ENCODE assay signal across 2 cellular contexts in genomic region chr3:187017511-187018230, GRCh38.
TF ChIP-seq lines count a peak whose summit lies in the region.

No MANE protein-coding gene starts in this region.

TF ChIP-seq in GM23338, 12 proteins besides CTCF, POLR2A, EP300 and RAD21:
- TF ChIP-seq STAT1 (IDR thresholded peaks at IDR 0.05; ENCODE audit: unreplicated experiment) (no peak), ZNF114 (CRISPR knock-in tag; IDR thresholded peaks at IDR 0.05) (no peak), EZH2phosphoT487 (IDR thresholded peaks at IDR 0.05; ENCODE audit: unreplicated experiment) (no peak), POLR2AphosphoS5 (IDR thresholded peaks at IDR 0.05; ENCODE audit: low read depth) (no peak), EZH2 (IDR thresholded peaks at IDR 0.05; ENCODE audit: low read depth, unreplicated experiment) (no peak), CREB1 (CRISPR knock-in tag; IDR thresholded peaks at IDR 0.05; ENCODE audit: low read depth) (no peak), JUNB (IDR thresholded peaks at IDR 0.05; ENCODE audit: unreplicated experiment) (no peak), REST (IDR thresholded peaks at IDR 0.05; ENCODE audit: unreplicated experiment) (no peak), ETS1 (IDR thresholded peaks at IDR 0.05) (no peak), NANOG (IDR thresholded peaks at IDR 0.05; ENCODE audit: borderline replicate concordance) (no peak), ZNF462 (CRISPR knock-in tag; IDR thresholded peaks at IDR 0.05) (no peak), ZNF331 (CRISPR knock-in tag; IDR thresholded peaks at IDR 0.05; ENCODE audit: low read depth) (no peak)

TF ChIP-seq in endothelial cell of umbilical vein, 7 proteins besides CTCF, POLR2A, EP300 and RAD21:
- TF ChIP-seq POLR2AphosphoS5 (IDR thresholded peaks at IDR 0.05; ENCODE audit: insufficient read depth, low read depth, low read length) (no peak), GATA2 (IDR thresholded peaks at IDR 0.05; ENCODE audit: insufficient read depth, insufficient read length, low read depth, low read length) (no peak), MYC (IDR thresholded peaks at IDR 0.05; ENCODE audit: low read depth, low read length) (no peak), FOS (IDR thresholded peaks at IDR 0.05; ENCODE audit: borderline replicate concordance, insufficient read depth, low read length) (no peak), JUN (IDR thresholded peaks at IDR 0.05; ENCODE audit: borderline replicate concordance, insufficient read depth, insufficient read length, low read depth) (no peak), MAX (IDR thresholded peaks at IDR 0.05; ENCODE audit: insufficient read depth, insufficient read length) (no peak), EZH2 (IDR thresholded peaks at IDR 0.05; ENCODE audit: borderline replicate concordance, low read depth, low read length, severe bottlenecking) (no peak)
